14 cellular contexts compared by ENCODE assay signal in genomic region chr3:39192490-39193092, GRCh38. TPM values are rescaled to one million over a fixed set of nuclear protein-coding genes. Genes with fewer than 3 reads are reported as not detected.
DNase-seq lines count a peak whose midpoint lies in the region; ATAC-seq and TF ChIP-seq lines count a peak whose summit lies in the region.
"Had no signal": no experiment of that assay in that cellular context is flagged by ENCODE, and none has a peak within 500 bp of the region (broad histone marks: within the 10 kb centered on the region; RNA-seq: fewer than 3 reads in every experiment).

XIRP1 (minus strand) TSS chr3:39192595; CDS start chr3:39189445, 3,150 bp downstream.

- H4K20me1 ChIP-seq in MM.1S (ENCODE audit: insufficient read depth, low read length) (no peaks in the 10 kb centered on the region), GM23248 (ENCODE audit: insufficient read depth) (no peaks in the 10 kb centered on the region), PC-9 (ENCODE audit: insufficient read depth) (no peaks in the 10 kb centered on the region)

- H3K79me2 ChIP-seq in MM.1S (ENCODE audit: low read length) (no peaks in the 10 kb centered on the region), GM23248 (ENCODE audit: insufficient read depth) (no peaks in the 10 kb centered on the region), PC-9 (ENCODE audit: low read depth) (no peaks in the 10 kb centered on the region)

- no peak for DNase-seq in MM.1S
- DNase-seq in cardiac muscle cell (ENCODE audit: low read depth in 1 of 2, low spot score in 1 of 2) = peak in 1 of 2 donors; percentile 74
- peak; percentile 58 for DNase-seq in stimulated activated CD4-positive, alpha-beta T cell treated with anti-CD3 and anti-CD28 coated beads, Interleukin-15, amount 100 ng/mL, for 24 hours
- no peak for DNase-seq in GM23248
- no peak for DNase-seq in tibial artery
- DNase-seq in activated gamma-delta T cell (lab: John Stamatoyannopoulos, UW) = no peak
- no peak for DNase-seq in PC-9
- DNase-seq: caudate nucleus, esophagus squamous epithelium, NCI-H1694, NCI-H82 had no signal

- H3K36me3 ChIP-seq in MM.1S (replicated peaks; ENCODE audit: insufficient read depth, low read length) (no peaks in the 10 kb centered on the region), cardiac muscle cell (peaks cover 19% of the 10 kb centered on the region), GM23248 (ENCODE audit: low read depth) (no peaks in the 10 kb centered on the region), tibial artery (no peaks in the 10 kb centered on the region), PC-9 (ENCODE audit: low read depth) (no peaks in the 10 kb centered on the region)
- H3K36me3 ChIP-seq: esophagus squamous epithelium, upper lobe of left lung had no signal

- H3K4me2 ChIP-seq in MM.1S (ENCODE audit: low read depth, low read length) (peak within 1 kb of the TSS; percentile 14; the same call in 1 of the 2 replicates), GM23248 (ENCODE audit: unreplicated experiment) (no peak within 1 kb of the TSS), PC-9 (no peak within 1 kb of the TSS)

- H3K4me1 ChIP-seq in MM.1S (ENCODE audit: low read length) (peaks cover 41% of the 10 kb centered on the region), cardiac muscle cell (ENCODE audit: low read depth) (peaks cover 35% of the 10 kb centered on the region), GM23248 (ENCODE audit: insufficient read depth) (no peaks in the 10 kb centered on the region), tibial artery (peaks cover 0 to 14% (median 0%) of the 10 kb centered on the region in 4 donors), PC-9 (replicated peaks; ENCODE audit: insufficient read depth) (no peaks in the 10 kb centered on the region)

- H3K27ac ChIP-seq in MM.1S (ENCODE audit: low read length) (peak within 1 kb of the TSS; percentile 46; the same call in 1 of the 2 replicates), cardiac muscle cell (peak within 1 kb of the TSS; percentile 99), GM23248 (no peak within 1 kb of the TSS), tibial artery (no peak within 1 kb of the TSS), PC-9 (no peak within 1 kb of the TSS)
- H3K27ac ChIP-seq: esophagus squamous epithelium, upper lobe of left lung had no signal

- ATAC-seq in GM18868 (IDR thresholded peaks at IDR 0.05; ENCODE audit: unreplicated experiment) = peak; percentile 64

- intact Hi-C loops in tibial artery (cut with DNase I; ENCODE audit: low total_unique reads) (loop anchor here (5.0 kb wide), 2 partner anchors 65 to 100 kb away; no protein-coding TSS in a partner anchor), PC-9 (cut with micrococcal nuclease; ENCODE audit: unreplicated experiment) (loop anchor here (5.0 kb wide), 1 partner anchor 185 kb away; no protein-coding TSS in a partner anchor)

- H3F3A ChIP-seq in MM.1S (ENCODE audit: insufficient read depth, low read length) = no peaks in the 10 kb centered on the region
- no peaks in the 10 kb centered on the region for H3F3A ChIP-seq in GM23248 (ENCODE audit: insufficient read depth)
- H3F3A ChIP-seq in PC-9 (ENCODE audit: insufficient read depth, low read depth) = no peaks in the 10 kb centered on the region

- H2AFZ ChIP-seq in MM.1S (ENCODE audit: low read length) (peak within 1 kb of the TSS; percentile 51), GM23248 (no peak within 1 kb of the TSS), PC-9 (no peak within 1 kb of the TSS)

- CTCF ChIA-PET in PC-9 (lab: Charles Lee) = interaction anchor here (0.7 kb wide), 1 partner anchor 68 kb away, joined by 3 read pairs; no protein-coding TSS in a partner anchor

- H3K9me2 ChIP-seq in MM.1S (replicated peaks; ENCODE audit: insufficient read depth, low read length) = no peaks in the 10 kb centered on the region
- no peaks in the 10 kb centered on the region for H3K9me2 ChIP-seq in GM23248 (ENCODE audit: insufficient read depth)
- no peaks in the 10 kb centered on the region for H3K9me2 ChIP-seq in PC-9 (ENCODE audit: insufficient read depth)

- in situ Hi-C loops in GM23248 (cut with MboI) = no loop called here

- no peak within 1 kb of the TSS for H3K4me3 ChIP-seq in MM.1S (ENCODE audit: low read length)
- peak within 1 kb of the TSS; percentile 61 for H3K4me3 ChIP-seq in cardiac muscle cell
- H3K4me3 ChIP-seq in GM23248 = no peak within 1 kb of the TSS
- H3K4me3 ChIP-seq in tibial artery = no peak within 1 kb of the TSS
- H3K4me3 ChIP-seq in PC-9 = no peak within 1 kb of the TSS
- H3K4me3 ChIP-seq: esophagus squamous epithelium, upper lobe of left lung had no signal

- H3K27me3 ChIP-seq in MM.1S (replicated peaks; ENCODE audit: insufficient read depth, low read length) = no peaks in the 10 kb centered on the region
- no peaks in the 10 kb centered on the region for H3K27me3 ChIP-seq in cardiac muscle cell
- no peaks in the 10 kb centered on the region for H3K27me3 ChIP-seq in GM23248 (replicated peaks; ENCODE audit: insufficient read depth)
- no peaks in the 10 kb centered on the region for H3K27me3 ChIP-seq in tibial artery
- no peaks in the 10 kb centered on the region for H3K27me3 ChIP-seq in PC-9 (ENCODE audit: insufficient read depth, low read depth)
- H3K27me3 ChIP-seq: upper lobe of left lung had no signal

- WGBS in GM23248 (ENCODE audit: low coverage in 1 of 2, low lambda C conversion rate in 2 of 2, missing lambda C conversion rate in 2 of 2), 2 experiments = 77 to 81% methylated on average over 9 of the region's 9 CpGs

- TF ChIP-seq CTCF in MM.1S (IDR thresholded peaks at IDR 0.05; ENCODE audit: low read length) (no peak), cardiac muscle cell (IDR thresholded peaks at IDR 0.05; ENCODE audit: low read depth, low read length) (no peak), tibial artery (IDR thresholded peaks at IDR 0.05) (no peak), PC-9 (conservative IDR thresholded peaks at IDR 0.05) (no peak)

- no TSS peak for BruUV-seq in PC-9 (replicated peaks; lab: Mats Ljungman, UMichigan)

- H3K9ac ChIP-seq in MM.1S (ENCODE audit: low read length) (no peak within 1 kb of the TSS), GM23248 (no peak within 1 kb of the TSS)

- no peaks in the 10 kb centered on the region for H3K9me3 ChIP-seq in MM.1S (replicated peaks; ENCODE audit: insufficient read depth, low read length)
- no peaks in the 10 kb centered on the region for H3K9me3 ChIP-seq in cardiac muscle cell (ENCODE audit: low read depth)
- no peaks in the 10 kb centered on the region for H3K9me3 ChIP-seq in GM23248 (ENCODE audit: low read depth)
- no peaks in the 10 kb centered on the region for H3K9me3 ChIP-seq in tibial artery
- no peaks in the 10 kb centered on the region for H3K9me3 ChIP-seq in PC-9 (ENCODE audit: insufficient read depth, low read depth)
- H3K9me3 ChIP-seq: esophagus squamous epithelium, upper lobe of left lung had no signal

- POLR2A ChIA-PET in PC-9 (lab: Charles Lee; ENCODE audit: unreplicated experiment) = no interaction called here

RNA-seq across cellular contexts. Expression of gene XIRP1, which starts in this region (rescaled TPM):
- 195 and 315 TPM in 2 replicates for total RNA-seq in cardiac muscle cell
- polyA plus RNA-seq in cardiac muscle cell = 136 and 199 TPM in 2 replicates
- total RNA-seq in GM23248 (2014; rRNA removed; shearing (Covaris generic)) = not detected in 2 replicates
- not detected in 2 replicates for polyA plus RNA-seq in GM23248 (2016; fragmentation: Nextera tagmentation; extraction: Ambion mirVana)
- not detected in 2 replicates for total RNA-seq in PC-9 (2021)
- total RNA-seq: HT-29 had no signal

Comparison
In these comparisons a context has a peak if more than half of its experiments do, and no peak if none do; other contexts are left out.
1. RNA of gene XIRP1 (total RNA-seq): 195 to 315 TPM in cardiac muscle cell; not detected in GM23248 and not detected in PC-9; every median in the first group is over 100 times any median in the second.
2. RNA of gene XIRP1 (polyA plus RNA-seq): 136 to 199 TPM in cardiac muscle cell; not detected in GM23248; every median in the first group is over 100 times any median in the second.
3. H3K27ac ChIP-seq: peak in MM.1S (single experiment) and cardiac muscle cell (single experiment); none in GM23248 (single experiment), tibial artery (0 of 2) and PC-9 (single experiment).